10 cellular contexts compared by ENCODE assay signal in genomic region chr1:164576311-164577271, GRCh38. TPM values are rescaled to one million over a fixed set of nuclear protein-coding genes. Genes with fewer than 3 reads are reported as not detected.
A peak's percentile ranks its signal among the peaks of the same experiment; 100 is the strongest.
DNase-seq lines count a peak whose midpoint lies in the region; ATAC-seq, FAIRE-seq and TF ChIP-seq lines count a peak whose summit lies in the region.
"Had no signal": no experiment of that assay in that cellular context is flagged by ENCODE, and none has a peak within 500 bp of the region (broad histone marks: within the 10 kb centered on the region; RNA-seq: fewer than 3 reads in every experiment).

No MANE protein-coding gene starts in this region.

- TF ChIP-seq POLR2A in GM12891 (IDR thresholded peaks at IDR 0.05; ENCODE audit: low read depth, low read length), result no peak

- H2AK5ac ChIP-seq in trophoblast cell (ENCODE audit: low read length), result no peak overlapping the region

- H3K23ac ChIP-seq in trophoblast cell (ENCODE audit: low read length), result no peak overlapping the region

- H3K36me3 ChIP-seq in trophoblast cell (ENCODE audit: control insufficient read depth in 1 of 2, insufficient read depth in 2 of 2, low read length in 2 of 2), result peaks cover 3 to 7% of the 10 kb centered on the region in 2 experiments
- no peaks in the 10 kb centered on the region for H3K36me3 ChIP-seq in CD8-positive, alpha-beta memory T cell (ENCODE audit: insufficient read depth, low read length)

- H2AFZ ChIP-seq in trophoblast cell (ENCODE audit: insufficient read depth, low read length, poor library complexity), result no peak overlapping the region

- peak overlapping the region; percentile 32 for H4K12ac ChIP-seq in trophoblast cell (ENCODE audit: low read depth, low read length)

- no peak for FAIRE-seq in GM12891 (lab: Jason Lieb, UNC)

- H3K4ac ChIP-seq in trophoblast cell (ENCODE audit: low read depth, low read length), result no peak overlapping the region

- H3K27me3 ChIP-seq in trophoblast cell (ENCODE audit: insufficient read depth, low read length), result no peaks in the 10 kb centered on the region
- H3K27me3 ChIP-seq in CD8-positive, alpha-beta memory T cell (ENCODE audit: insufficient read depth, low read length, poor library complexity, severe bottlenecking), result no peaks in the 10 kb centered on the region

- POLR2A ChIA-PET in CD8-positive, alpha-beta memory T cell (lab: Charles Lee), result no interaction called here

- H3K4me1 Mint-ChIP-seq in CD8-positive, alpha-beta memory T cell, result no peaks in the 10 kb centered on the region

- WGBS in trophoblast cell (ENCODE audit: extremely low coverage, insufficient coverage, insufficient read length), result no CpG with 5 or more reads among the region's 64 CpGs

- no peaks in the 10 kb centered on the region for H3K9me3 ChIP-seq in trophoblast cell (ENCODE audit: insufficient read depth, low read depth, low read length)
- H3K9me3 ChIP-seq in CD8-positive, alpha-beta memory T cell (ENCODE audit: low read length), result no peaks in the 10 kb centered on the region

- CTCF ChIA-PET in CD8-positive, alpha-beta memory T cell (lab: Charles Lee), result no interaction called here

- peak; percentile 85 for ATAC-seq in left ventricle myocardium superior
- ATAC-seq in HG02970 (IDR thresholded peaks at IDR 0.05; ENCODE audit: low FRiP score, unreplicated experiment), result no peak

- H3K27ac ChIP-seq in trophoblast cell (ENCODE audit: low read depth, low read length), result peak overlapping the region; percentile 67
- H3K27ac ChIP-seq in CD8-positive, alpha-beta memory T cell (ENCODE audit: low read depth, low read length), result no peak overlapping the region

- peaks cover 0 to 4% (median 0%) of the 10 kb centered on the region in 3 donors for H3K36me3 Mint-ChIP-seq in CD8-positive, alpha-beta memory T cell

- H4K8ac ChIP-seq in trophoblast cell (ENCODE audit: low read depth, low read length), result no peak overlapping the region

- no peak for TF ChIP-seq CTCF in astrocyte of the spinal cord (IDR thresholded peaks at IDR 0.05; ENCODE audit: low read depth, low read length)

- no peak overlapping the region for H2BK120ac ChIP-seq in trophoblast cell (ENCODE audit: insufficient read depth, low read length, poor library complexity)

- H4K91ac ChIP-seq in trophoblast cell (ENCODE audit: low read depth, low read length), result peak overlapping the region; percentile 2

- H3K4me3 Mint-ChIP-seq in CD8-positive, alpha-beta memory T cell, result no peak overlapping the region

- H3K9me3 Mint-ChIP-seq in CD8-positive, alpha-beta memory T cell, result peaks cover 0 to 20% (median 3%) of the 10 kb centered on the region in 5 donors

- no peak overlapping the region for H3K14ac ChIP-seq in trophoblast cell (ENCODE audit: low read length)

- in situ Hi-C loops in astrocyte of the spinal cord (cut with HindIII; ENCODE audit: low sequenced_read_pairs), result no loop called here

- DNase-seq in AG08396 (ENCODE audit: low spot score), result peak; percentile 49
- DNase-seq in astrocyte of the spinal cord (ENCODE audit: low read depth, low spot score), result peak; percentile 83
- peak; percentile 66 for DNase-seq in left ventricle myocardium superior
- no peak for DNase-seq in trophoblast cell
- DNase-seq in CD8-positive, alpha-beta memory T cell, result no peak
- no peak for DNase-seq in T1000 (lab: John Stamatoyannopoulos, UW)
- no peak for DNase-seq in GM12891 (ENCODE audit: insufficient read length, low spot score)
- DNase-seq: activated CD4-positive, CD25-positive, alpha-beta regulatory T cell; NCI-H187 treated with DMSO at 0.1 percent for 48 hours had no signal

- peak overlapping the region; percentile 32 for H3K4me2 ChIP-seq in trophoblast cell (ENCODE audit: low read length)

- H3K4me1 ChIP-seq in trophoblast cell (ENCODE audit: control insufficient read depth in 1 of 2, insufficient read depth in 2 of 2, low read length in 2 of 2), result peaks cover 13 to 20% of the 10 kb centered on the region in 2 experiments
- H3K4me1 ChIP-seq in CD8-positive, alpha-beta memory T cell (ENCODE audit: insufficient read depth, low read length), result no peaks in the 10 kb centered on the region

- H3K4me3 ChIP-seq in astrocyte of the spinal cord (ENCODE audit: low read depth, low read length), result peak overlapping the region; percentile 27
- H3K4me3 ChIP-seq in trophoblast cell (ENCODE audit: low read depth, low read length), result no peak overlapping the region
- no peak overlapping the region for H3K4me3 ChIP-seq in CD8-positive, alpha-beta memory T cell (ENCODE audit: low read length)

- peaks cover 4% of the 10 kb centered on the region for H3K79me2 ChIP-seq in trophoblast cell (ENCODE audit: control insufficient read depth, insufficient read depth, low read length, poor library complexity)

- no peaks in the 10 kb centered on the region for H3K27me3 Mint-ChIP-seq in CD8-positive, alpha-beta memory T cell

- no peak overlapping the region for H3K9ac ChIP-seq in trophoblast cell (ENCODE audit: low read length)

- peaks cover 7% of the 10 kb centered on the region for H3K79me1 ChIP-seq in trophoblast cell (ENCODE audit: low read length)

- H2BK12ac ChIP-seq in trophoblast cell (ENCODE audit: low read length), result no peak overlapping the region

- peak overlapping the region; percentile 5 for H3K18ac ChIP-seq in trophoblast cell (ENCODE audit: low read length)

- intact Hi-C loops in left ventricle myocardium superior (cut with micrococcal nuclease), result no loop called here

- H2BK5ac ChIP-seq in trophoblast cell (ENCODE audit: low read depth, low read length, poor library complexity), result peak overlapping the region; percentile 38

- H3K27ac Mint-ChIP-seq in CD8-positive, alpha-beta memory T cell, result no peak overlapping the region

TF ChIP-seq in GM12891, 5 proteins besides CTCF, POLR2A, EP300 and RAD21:
- TF ChIP-seq POU2F2 (IDR thresholded peaks at IDR 0.05; ENCODE audit: low read depth, low read length) (no peak), PAX5 (IDR thresholded peaks at IDR 0.05; ENCODE audit: insufficient read depth, low read length, severe bottlenecking) (no peak), SPI1 (IDR thresholded peaks at IDR 0.05; ENCODE audit: low read depth, low read length) (no peak), TAF1 (IDR thresholded peaks at IDR 0.05; ENCODE audit: low read depth, low read length) (no peak)

RNA-seq across cellular contexts. Expression of gene PBX1, which starts 17.6 kb away (rescaled TPM):
- total RNA-seq in left ventricle myocardium superior, result 69.6 TPM
- polyA plus RNA-seq in trophoblast cell (2013), result 67.5 and 74.6 TPM in 2 replicates
- under 1 TPM; 0.13 to 0.16 TPM for total RNA-seq in CD8-positive, alpha-beta memory T cell
- polyA plus RNA-seq in CD8-positive, alpha-beta memory T cell, result 0.05 TPM
- polyA plus RNA-seq in GM12891 (2012; ENCODE audit: low read depth, missing spikeins), result 0.05 TPM

Comparison
In these comparisons a context has a peak if more than half of its experiments do, and no peak if none do; other contexts are left out.
1. DNase-seq: peak in AG08396 (single experiment), astrocyte of the spinal cord (single experiment) and left ventricle myocardium superior (single experiment); none in trophoblast cell (0 of 2), CD8-positive, alpha-beta memory T cell (0 of 5), T1000 (single experiment) and GM12891 (single experiment).
2. RNA of gene PBX1, which starts 17.6 kb away (total RNA-seq): 69.6 TPM in left ventricle myocardium superior (single experiment); 0.13 to 0.16 TPM in CD8-positive, alpha-beta memory T cell; every median in the first group is over 10 times any median in the second.